Comparison of ENCODE assay signal across 13 cellular contexts in the genomic region with DNA sequence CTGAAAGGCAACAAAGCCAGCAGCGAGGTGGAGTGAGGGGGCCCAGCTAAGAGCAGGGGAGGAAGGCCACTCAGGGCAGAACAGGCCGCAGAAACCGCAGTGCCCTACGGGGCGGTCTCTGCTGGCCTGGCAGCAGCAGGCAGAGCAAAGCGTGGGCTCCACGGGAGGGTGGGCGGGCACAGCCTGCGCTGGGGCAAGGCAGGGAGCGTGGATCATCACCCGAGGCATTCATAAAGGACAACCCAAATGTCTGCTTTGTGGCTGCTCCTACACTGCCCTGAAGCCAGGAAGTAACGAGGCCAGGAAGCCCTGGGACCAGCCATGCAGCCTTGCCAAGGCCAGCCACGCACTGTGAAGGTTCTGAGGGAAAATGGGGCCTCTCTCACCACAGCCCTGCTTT.
DNase-seq lines count a peak whose midpoint lies in the region; ATAC-seq and TF ChIP-seq lines count a peak whose summit lies in the region.
"Had no signal": no experiment of that assay in that cellular context is flagged by ENCODE, and none has a peak within 500 bp of the region (broad histone marks: within the 10 kb centered on the region; RNA-seq: fewer than 3 reads in every experiment).

No MANE protein-coding gene starts in this region.

- H3K9me3 ChIP-seq in WERI-Rb-1 (ENCODE audit: severe bottlenecking) = no peaks in the 10 kb centered on the region
- H3K9me3 ChIP-seq: ascending aorta had no signal

- H3K9me3 Mint-ChIP-seq in stimulated activated naive B cell treated with anti-CD40 and anti-IgM and Interleukin-4, amounts not matched to agents 10 μg/mL and 1 μg/mL and 100 μg/mL, for 72 hours = peaks cover 6 to 7% of the 10 kb centered on the region in 2 donors
- H3K9me3 Mint-ChIP-seq: activated T-helper 2 cell treated with anti-CD3 and anti-CD28 coated beads, Interferon-gamma antibody, Interleukin-2, Interleukin-4, amounts not matched to agents 10 μg/mL and 5 μg/mL and 100 μg/mL, durations not matched to agents 14 hours and 24 hours and 36 hours; CD4-positive, alpha-beta T cell had no signal

- no peak overlapping the region for H3K4me3 Mint-ChIP-seq in stimulated activated naive B cell treated with anti-CD40 and anti-IgM and Interleukin-4, amounts not matched to agents 10 μg/mL and 1 μg/mL and 100 μg/mL, for 72 hours

- H3K36me3 ChIP-seq in WERI-Rb-1 = peaks cover 10% of the 10 kb centered on the region
- H3K36me3 ChIP-seq: ascending aorta had no signal

- DNase-seq in HL-60 (ENCODE audit: low read depth in 1 of 2, low spot score in 1 of 2) (peak in 1 of 2 experiments; percentile 49), WERI-Rb-1 (no peak), NCI-H1417 (lab: John Stamatoyannopoulos, UW) (no peak)
- DNase-seq in stimulated activated naive B cell treated with anti-CD40 and anti-IgM and Interleukin-4, amounts not matched to agents 10 μg/mL and 1 μg/mL and 100 μg/mL, for 72 hours = no peak
- DNase-seq: activated CD4-positive, alpha-beta T cell treated with anti-CD3 and anti-CD28 coated beads, Interleukin-2, amount 50 U/mL, for 4 hours; CD4-positive, alpha-beta T cell; Right ventricle myocardium superior; T-helper 9 cell had no signal

- no peaks in the 10 kb centered on the region for H3K27me3 Mint-ChIP-seq in stimulated activated naive B cell treated with anti-CD40 and anti-IgM and Interleukin-4, amounts not matched to agents 10 μg/mL and 1 μg/mL and 100 μg/mL, for 72 hours
- H3K27me3 Mint-ChIP-seq: CD4-positive, alpha-beta T cell had no signal

- H3K27ac ChIP-seq in HL-60 (replicated peaks) = peak overlapping the region; percentile 73
- peak overlapping the region; percentile 84 for H3K27ac ChIP-seq in WERI-Rb-1
- H3K27ac ChIP-seq in layer of hippocampus (ENCODE audit: low read depth, low read length) = peak overlapping the region; percentile 93
- H3K27ac ChIP-seq: ascending aorta had no signal

- no peak for ATAC-seq in stimulated activated naive B cell treated with anti-CD40 and anti-IgM and Interleukin-4, amounts not matched to agents 10 μg/mL and 1 μg/mL and 100 μg/mL, for 72 hours (replicated peaks)
- no peak for ATAC-seq in HG03342 (IDR thresholded peaks at IDR 0.05; ENCODE audit: unreplicated experiment)
- no peak for ATAC-seq in GM19395 (IDR thresholded peaks at IDR 0.05; ENCODE audit: unreplicated experiment)

- peaks cover 58 to 89% of the 10 kb centered on the region in 2 donors for H3K4me1 Mint-ChIP-seq in stimulated activated naive B cell treated with anti-CD40 and anti-IgM and Interleukin-4, amounts not matched to agents 10 μg/mL and 1 μg/mL and 100 μg/mL, for 72 hours

- H3K36me3 Mint-ChIP-seq in stimulated activated naive B cell treated with anti-CD40 and anti-IgM and Interleukin-4, amounts not matched to agents 10 μg/mL and 1 μg/mL and 100 μg/mL, for 72 hours = peaks cover 37 to 55% of the 10 kb centered on the region in 2 donors

- no peak for TF ChIP-seq CTCF in HL-60 (IDR thresholded peaks at IDR 0.05; ENCODE audit: insufficient read depth, low read length)
- no peak for TF ChIP-seq CTCF in WERI-Rb-1 (IDR thresholded peaks at IDR 0.05; ENCODE audit: low read depth, low read length)

- H3K4me3 ChIP-seq in HL-60 (replicated peaks; ENCODE audit: insufficient read depth, low read length) (no peak overlapping the region), WERI-Rb-1 (ENCODE audit: low read depth, low read length) (no peak overlapping the region)
- H3K4me3 ChIP-seq: ascending aorta had no signal

- H3K27ac Mint-ChIP-seq in stimulated activated naive B cell treated with anti-CD40 and anti-IgM and Interleukin-4, amounts not matched to agents 10 μg/mL and 1 μg/mL and 100 μg/mL, for 72 hours = peak overlapping the region; percentile 21
- H3K27ac Mint-ChIP-seq: activated T-helper 2 cell treated with anti-CD3 and anti-CD28 coated beads, Interferon-gamma antibody, Interleukin-2, Interleukin-4, amounts not matched to agents 10 μg/mL and 5 μg/mL and 100 μg/mL, durations not matched to agents 14 hours and 24 hours and 36 hours had no signal

- H3K27me3 ChIP-seq in HL-60 (ENCODE audit: insufficient read depth, poor library complexity, severe bottlenecking) (no peaks in the 10 kb centered on the region), WERI-Rb-1 (ENCODE audit: insufficient read depth, low read depth, severe bottlenecking) (no peaks in the 10 kb centered on the region), layer of hippocampus (ENCODE audit: control insufficient read depth, insufficient read depth, low read length) (no peaks in the 10 kb centered on the region)
- H3K27me3 ChIP-seq: ascending aorta had no signal
